In the genomic region with DNA sequence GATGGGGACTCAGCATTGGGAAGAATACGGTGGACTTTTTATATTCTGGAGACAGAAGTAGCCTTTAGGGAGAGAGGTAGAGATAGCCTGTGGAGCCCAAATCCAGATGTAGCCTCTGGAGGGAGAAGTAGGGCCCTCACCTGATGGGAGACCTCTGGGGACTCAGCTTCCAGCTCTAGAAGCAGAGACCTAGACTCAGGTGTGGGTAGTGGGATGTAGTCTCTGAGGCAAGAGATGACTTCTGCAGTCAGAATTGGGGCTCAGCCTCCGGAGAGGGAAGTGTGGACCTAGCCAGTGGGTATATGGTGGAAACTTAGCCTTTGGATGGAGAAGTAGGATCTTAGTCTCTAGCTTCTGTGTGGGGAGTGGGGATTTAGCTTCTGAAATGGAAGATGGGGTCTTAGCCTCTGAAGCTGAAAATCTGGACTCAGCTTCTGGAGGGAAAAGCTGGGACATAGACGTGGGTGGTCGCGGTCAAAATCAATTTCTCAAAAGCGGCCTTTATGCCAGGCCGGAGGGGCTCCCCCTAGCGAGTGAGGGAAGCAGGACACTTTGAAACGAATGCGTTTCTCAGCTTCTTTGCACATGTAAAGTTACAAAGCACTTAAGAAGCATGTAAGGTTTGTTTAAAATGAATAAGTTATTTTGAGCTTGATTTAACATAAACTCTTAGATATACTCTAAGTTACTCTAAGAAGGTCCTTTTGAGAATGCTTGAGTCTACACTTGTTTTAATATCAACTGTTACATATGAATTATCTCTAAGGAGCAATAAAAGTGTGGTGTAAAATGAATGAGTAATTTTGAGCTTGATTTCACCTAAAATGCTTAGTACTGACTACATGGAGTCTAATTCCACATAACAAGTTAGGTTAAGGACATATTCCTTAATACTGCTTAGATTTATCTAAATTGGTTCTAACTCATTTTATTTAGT, we compare ENCODE assay signal across 1 cellular context.
TF ChIP-seq lines count a peak whose summit lies in the region.

No MANE protein-coding gene starts in this region.

TF ChIP-seq in H1, 55 proteins besides CTCF, POLR2A, EP300 and RAD21:
- TF ChIP-seq KDM4A (IDR thresholded peaks at IDR 0.05; ENCODE audit: low read depth, low read length, severe bottlenecking), result no peak
- no peak for TF ChIP-seq FOSL1 (IDR thresholded peaks at IDR 0.05; ENCODE audit: insufficient read depth, low read depth, low read length)
- no peak for TF ChIP-seq RFX5 (IDR thresholded peaks at IDR 0.05; ENCODE audit: borderline replicate concordance, low read depth, low read length)
- TF ChIP-seq RNF2 (IDR thresholded peaks at IDR 0.05; ENCODE audit: borderline replicate concordance, low read depth, low read length, missing control alignments, poor library complexity, severe bottlenecking), result no peak
- no peak for TF ChIP-seq NANOG (IDR thresholded peaks at IDR 0.05; ENCODE audit: insufficient read depth, low read depth, low read length, poor library complexity, severe bottlenecking)
